Comparison of ENCODE assay signal across 34 cellular contexts in genomic region chr5:164187780-164188179, GRCh38.
"Had no signal": no experiment of that assay in that cellular context is flagged by ENCODE, and none has a peak within 500 bp of the region (broad histone marks: within the 10 kb centered on the region; RNA-seq: fewer than 3 reads in every experiment).

No MANE protein-coding gene starts in this region.

- H3K4me3 Mint-ChIP-seq: activated CD4-positive, alpha-beta memory T cell treated with anti-CD3 and anti-CD28 coated beads for 36 hours; activated CD4-positive, alpha-beta T cell treated with anti-CD3 and anti-CD28 coated beads for 36 hours; activated CD4-positive, alpha-beta T cell treated with anti-CD3 and anti-CD28 coated beads, Interleukin-2, amount 10 ng/mL, durations not matched to agents 24 days and 14 days; activated CD8-positive, alpha-beta memory T cell treated with anti-CD3 and anti-CD28 coated beads, Interleukin-2, amount 10 ng/mL, durations not matched to agents 7 days and 5 days; activated CD8-positive, alpha-beta T cell treated with anti-CD3 and anti-CD28 coated beads, Interleukin-2, amount 10 ng/mL, durations not matched to agents 7 days and 5 days; activated naive CD4-positive, alpha-beta T cell treated with anti-CD3 and anti-CD28 coated beads for 36 hours; activated naive CD4-positive, alpha-beta T cell treated with anti-CD3 and anti-CD28 coated beads, Interleukin-2, amount 50 U/mL, for 24 hours; activated naive CD8-positive, alpha-beta T cell treated with anti-CD3 and anti-CD28 coated beads for 36 hours; activated naive CD8-positive, alpha-beta T cell treated with anti-CD3 and anti-CD28 coated beads, Interleukin-2, amount 50 U/mL, for 24 hours; activated T-helper 1 cell treated with anti-CD3 and anti-CD28 coated beads, Interleukin-12 subunit alpha, Interleukin-12 subunit beta, Interleukin-2, Interleukin-4 antibody, amounts not matched to agents 30 ng/mL and 10 ng/mL and 1 ng/mL, durations not matched to agents 14 hours and 24 hours and 36 hours; brain; central memory CD8-positive, alpha-beta T cell; dendritic cell treated with granulocyte-macrophage colony-stimulating factor and Interleukin-4, amounts not matched to agents 40 ng/mL and 50 ng/mL, for 4 days; endodermal cell had no signal

- DNase-seq: activated CD4-positive, alpha-beta memory T cell treated with anti-CD3 and anti-CD28 coated beads for 36 hours; activated CD4-positive, alpha-beta T cell treated with anti-CD3 and anti-CD28 coated beads for 36 hours; activated CD4-positive, alpha-beta T cell treated with anti-CD3 and anti-CD28 coated beads, Interleukin-2, amount 10 ng/mL, durations not matched to agents 24 days and 14 days; activated CD4-positive, CD25-positive, alpha-beta regulatory T cell; activated CD4-positive, CD25-positive, alpha-beta regulatory T cell treated with anti-CD3 and anti-CD28 coated beads, Interleukin-2, amount 50 U/mL, for 72 hours; activated CD8-positive, alpha-beta memory T cell treated with anti-CD3 and anti-CD28 coated beads, Interleukin-2, amount 10 ng/mL, durations not matched to agents 7 days and 5 days; activated CD8-positive, alpha-beta memory T cell treated with anti-CD3 and anti-CD28 coated beads, Interleukin-2, amount 50 U/mL, for 4 hours; activated CD8-positive, alpha-beta T cell treated with anti-CD3 and anti-CD28 coated beads, Interleukin-2, amount 10 ng/mL, durations not matched to agents 7 days and 5 days; activated effector memory CD4-positive, alpha-beta T cell treated with anti-CD3 and anti-CD28 coated beads, Interleukin-2, amount 50 U/mL, for 16 hours; activated naive CD4-positive, alpha-beta T cell treated with anti-CD3 and anti-CD28 coated beads for 36 hours; activated naive CD8-positive, alpha-beta T cell treated with anti-CD3 and anti-CD28 coated beads for 36 hours; activated naive CD8-positive, alpha-beta T cell treated with anti-CD3 and anti-CD28 coated beads, Interleukin-2, amount 50 U/mL, for 24 hours; activated T-cell treated with anti-CD3 and anti-CD28 coated beads, Interleukin-2, amount 50 U/mL, for 1 hour; activated T-cell treated with anti-CD3 and anti-CD28 coated beads, Interleukin-2, amount 50 U/mL, for 48 hours; adrenal gland; amygdala; aorta; dorsolateral prefrontal cortex; effector memory CD4-positive, alpha-beta T cell; endodermal cell; foreskin keratinocyte; gastrocnemius medialis; glutamatergic neuron; heart left ventricle; T-helper 2 cell had no signal

- H3K27me3 Mint-ChIP-seq: activated CD4-positive, alpha-beta memory T cell treated with anti-CD3 and anti-CD28 coated beads for 36 hours; activated CD4-positive, alpha-beta T cell treated with anti-CD3 and anti-CD28 coated beads for 36 hours; activated CD4-positive, alpha-beta T cell treated with anti-CD3 and anti-CD28 coated beads, Interleukin-2, amount 10 ng/mL, durations not matched to agents 24 days and 14 days; activated CD8-positive, alpha-beta memory T cell treated with anti-CD3 and anti-CD28 coated beads, Interleukin-2, amount 10 ng/mL, durations not matched to agents 7 days and 5 days; activated naive CD4-positive, alpha-beta T cell treated with anti-CD3 and anti-CD28 coated beads, Interleukin-2, amount 50 U/mL, for 24 hours; activated naive CD8-positive, alpha-beta T cell treated with anti-CD3 and anti-CD28 coated beads for 36 hours; activated naive CD8-positive, alpha-beta T cell treated with anti-CD3 and anti-CD28 coated beads, Interleukin-2, amount 50 U/mL, for 24 hours; central memory CD8-positive, alpha-beta T cell; dendritic cell treated with granulocyte-macrophage colony-stimulating factor and Interleukin-4, amounts not matched to agents 40 ng/mL and 50 ng/mL, for 4 days had no signal

- H3K27me3 ChIP-seq: adrenal gland, breast epithelium, esophagus muscularis mucosa, foreskin keratinocyte, gastrocnemius medialis, heart left ventricle had no signal

- H3K27ac Mint-ChIP-seq: activated CD4-positive, alpha-beta memory T cell treated with anti-CD3 and anti-CD28 coated beads for 36 hours; activated CD4-positive, alpha-beta T cell treated with anti-CD3 and anti-CD28 coated beads for 36 hours; activated CD4-positive, alpha-beta T cell treated with anti-CD3 and anti-CD28 coated beads, Interleukin-2, amount 10 ng/mL, durations not matched to agents 24 days and 14 days; activated CD8-positive, alpha-beta memory T cell treated with anti-CD3 and anti-CD28 coated beads, Interleukin-2, amount 10 ng/mL, durations not matched to agents 7 days and 5 days; activated CD8-positive, alpha-beta T cell treated with anti-CD3 and anti-CD28 coated beads, Interleukin-2, amount 10 ng/mL, durations not matched to agents 7 days and 5 days; activated naive CD4-positive, alpha-beta T cell treated with anti-CD3 and anti-CD28 coated beads for 36 hours; activated naive CD4-positive, alpha-beta T cell treated with anti-CD3 and anti-CD28 coated beads, Interleukin-2, amount 50 U/mL, for 24 hours; activated naive CD8-positive, alpha-beta T cell treated with anti-CD3 and anti-CD28 coated beads for 36 hours; activated naive CD8-positive, alpha-beta T cell treated with anti-CD3 and anti-CD28 coated beads, Interleukin-2, amount 50 U/mL, for 24 hours; activated T-helper 1 cell treated with anti-CD3 and anti-CD28 coated beads, Interleukin-12 subunit alpha, Interleukin-12 subunit beta, Interleukin-2, Interleukin-4 antibody, amounts not matched to agents 30 ng/mL and 10 ng/mL and 1 ng/mL, durations not matched to agents 14 hours and 24 hours and 36 hours; activated T-helper 2 cell treated with anti-CD3 and anti-CD28 coated beads, Interferon-gamma antibody, Interleukin-2, Interleukin-4, amounts not matched to agents 10 μg/mL and 5 μg/mL and 100 μg/mL, durations not matched to agents 14 hours and 24 hours and 36 hours; dendritic cell treated with granulocyte-macrophage colony-stimulating factor and Interleukin-4, amounts not matched to agents 40 ng/mL and 50 ng/mL, for 4 days; endodermal cell had no signal

- H3K36me3 ChIP-seq: adrenal gland, breast epithelium, esophagus muscularis mucosa, gastrocnemius medialis, heart left ventricle had no signal

- H3K36me3 Mint-ChIP-seq: activated CD4-positive, alpha-beta memory T cell treated with anti-CD3 and anti-CD28 coated beads for 36 hours; activated CD8-positive, alpha-beta memory T cell treated with anti-CD3 and anti-CD28 coated beads, Interleukin-2, amount 10 ng/mL, durations not matched to agents 7 days and 5 days; activated naive CD4-positive, alpha-beta T cell treated with anti-CD3 and anti-CD28 coated beads, Interleukin-2, amount 50 U/mL, for 24 hours; activated naive CD8-positive, alpha-beta T cell treated with anti-CD3 and anti-CD28 coated beads for 36 hours; brain had no signal

- H3K4me1 ChIP-seq: adrenal gland, breast epithelium, foreskin keratinocyte, gastrocnemius medialis had no signal

- H3K9me3 ChIP-seq: adrenal gland, breast epithelium, esophagus muscularis mucosa, gastrocnemius medialis, heart left ventricle had no signal

- H3K4me3 ChIP-seq: adrenal gland, breast epithelium, coronary artery, dorsolateral prefrontal cortex, esophagus muscularis mucosa, gastrocnemius medialis, heart left ventricle had no signal

- H3K27ac ChIP-seq: adrenal gland, breast epithelium, coronary artery, dorsolateral prefrontal cortex, esophagus muscularis mucosa, foreskin keratinocyte, gastrocnemius medialis had no signal

- H3K4me1 Mint-ChIP-seq: activated CD4-positive, alpha-beta T cell treated with anti-CD3 and anti-CD28 coated beads for 36 hours; activated CD4-positive, alpha-beta T cell treated with anti-CD3 and anti-CD28 coated beads, Interleukin-2, amount 10 ng/mL, durations not matched to agents 24 days and 14 days; activated CD8-positive, alpha-beta memory T cell treated with anti-CD3 and anti-CD28 coated beads, Interleukin-2, amount 10 ng/mL, durations not matched to agents 7 days and 5 days; activated naive CD4-positive, alpha-beta T cell treated with anti-CD3 and anti-CD28 coated beads, Interleukin-2, amount 50 U/mL, for 24 hours; activated naive CD8-positive, alpha-beta T cell treated with anti-CD3 and anti-CD28 coated beads for 36 hours; activated naive CD8-positive, alpha-beta T cell treated with anti-CD3 and anti-CD28 coated beads, Interleukin-2, amount 50 U/mL, for 24 hours; central memory CD8-positive, alpha-beta T cell had no signal

- H3K9me3 Mint-ChIP-seq: activated CD4-positive, alpha-beta T cell treated with anti-CD3 and anti-CD28 coated beads, Interleukin-2, amount 10 ng/mL, durations not matched to agents 24 days and 14 days; activated naive CD4-positive, alpha-beta T cell treated with anti-CD3 and anti-CD28 coated beads, Interleukin-2, amount 50 U/mL, for 24 hours; activated T-helper 1 cell treated with anti-CD3 and anti-CD28 coated beads, Interleukin-12 subunit alpha, Interleukin-12 subunit beta, Interleukin-2, Interleukin-4 antibody, amounts not matched to agents 30 ng/mL and 10 ng/mL and 1 ng/mL, durations not matched to agents 14 hours and 24 hours and 36 hours; activated T-helper 2 cell treated with anti-CD3 and anti-CD28 coated beads, Interferon-gamma antibody, Interleukin-2, Interleukin-4, amounts not matched to agents 10 μg/mL and 5 μg/mL and 100 μg/mL, durations not matched to agents 14 hours and 24 hours and 36 hours; brain; central memory CD8-positive, alpha-beta T cell; dendritic cell treated with granulocyte-macrophage colony-stimulating factor and Interleukin-4, amounts not matched to agents 40 ng/mL and 50 ng/mL, for 4 days; endodermal cell had no signal

- ATAC-seq: activated CD4-positive, alpha-beta T cell treated with anti-CD3 and anti-CD28 coated beads for 36 hours; activated CD8-positive, alpha-beta memory T cell treated with anti-CD3 and anti-CD28 coated beads, Interleukin-2, amount 10 ng/mL, durations not matched to agents 7 days and 5 days; activated CD8-positive, alpha-beta T cell treated with anti-CD3 and anti-CD28 coated beads, Interleukin-2, amount 10 ng/mL, durations not matched to agents 7 days and 5 days; activated naive CD8-positive, alpha-beta T cell treated with anti-CD3 and anti-CD28 coated beads, Interleukin-2, amount 50 U/mL, for 24 hours; foreskin keratinocyte; gastrocnemius medialis had no signal
